ENCODE assay signal across 29 cellular contexts in genomic region chr12:25034676-25035075, GRCh38.
DNase-seq lines count a peak whose midpoint lies in the region; ATAC-seq and TF ChIP-seq lines count a peak whose summit lies in the region.
"Had no signal": no experiment of that assay in that cellular context is flagged by ENCODE, and none has a peak within 500 bp of the region (broad histone marks: within the 10 kb centered on the region; RNA-seq: fewer than 3 reads in every experiment).

No MANE protein-coding gene starts in this region.

- H3K9me3 ChIP-seq in mammary epithelial cell (replicated peaks; ENCODE audit: insufficient read depth, low read length) (no peaks in the 10 kb centered on the region), breast epithelium (no peaks in the 10 kb centered on the region), right atrium auricular region (no peaks in the 10 kb centered on the region)
- H3K9me3 ChIP-seq: gastrocnemius medialis had no signal

- no peaks in the 10 kb centered on the region for H3K4me1 ChIP-seq in mammary epithelial cell (ENCODE audit: insufficient read depth, low read length)
- no peaks in the 10 kb centered on the region for H3K4me1 ChIP-seq in breast epithelium
- no peaks in the 10 kb centered on the region for H3K4me1 ChIP-seq in right atrium auricular region
- H3K4me1 ChIP-seq: gastrocnemius medialis had no signal

- H3K27ac ChIP-seq in mammary epithelial cell (ENCODE audit: insufficient read depth, low read depth, low read length) (no peak overlapping the region), breast epithelium (no peak overlapping the region), right atrium auricular region (no peak overlapping the region)
- H3K27ac ChIP-seq: gastrocnemius medialis, hepatocyte, SK-N-MC, skin epidermis had no signal

- dilution Hi-C loops in mammary epithelial cell (cut with HindIII; ENCODE audit: low sequenced_read_pairs): no loop called here

- no peak for TF ChIP-seq CTCF in mammary epithelial cell (conservative IDR thresholded peaks at IDR 0.05 in 1 of 2, IDR thresholded peaks at IDR 0.05 in 1 of 2; ENCODE audit: extremely low read depth in 1 of 2, insufficient read depth in 1 of 2, low read depth in 1 of 2, low read length in 2 of 2)
- no peak for TF ChIP-seq CTCF in breast epithelium (IDR thresholded peaks at IDR 0.05)
- TF ChIP-seq CTCF in right atrium auricular region (IDR thresholded peaks at IDR 0.05): no peak

- CTCF ChIA-PET in mammary epithelial cell (lab: Charles Lee; ENCODE audit: low non-redundant PET): no interaction called here

- DNase-seq in mammary epithelial cell: peak; percentile 2
- DNase-seq in breast epithelium (ENCODE audit: low spot score in 2 of 2): no peak
- DNase-seq in RPMI8226: peak; percentile 92
- peak; percentile 85 for DNase-seq in cerebellum (ENCODE audit: low spot score)
- no peak for DNase-seq in activated gamma-delta T cell treated with Interleukin-2 at 50 U/mL for 16 hours
- DNase-seq in right atrium auricular region (ENCODE audit: low spot score): no peak
- DNase-seq in GM19238 (ENCODE audit: insufficient read length, low spot score): no peak
- DNase-seq: activated CD4-positive, alpha-beta memory T cell treated with anti-CD3 and anti-CD28 coated beads, Interleukin-2, amount 10 ng/mL, durations not matched to agents 7 days and 5 days; activated CD4-positive, CD25-positive, alpha-beta regulatory T cell treated with anti-CD3 and anti-CD28 coated beads, Interleukin-2, amount 50 U/mL, for 72 hours; activated CD8-positive, alpha-beta memory T cell treated with anti-CD3 and anti-CD28 coated beads, Interleukin-2, amount 50 U/mL, for 4 hours; activated naive CD4-positive, alpha-beta T cell treated with Interleukin-2 at 50 U/mL for 16 hours; Calu3; CD4-positive, CD25-positive, alpha-beta regulatory T cell; effector CD4-positive, alpha-beta T cell; gastrocnemius medialis; HFFc6; Karpas-422; left cardiac atrium; natural killer cell; NCI-H1436 treated with DMSO at 0.1 percent for 48 hours; NCI-H510A treated with DMSO at 0.1 percent for 48 hours; occipital lobe; stimulated activated naive CD4-positive, alpha-beta T cell had no signal

- H3K27me3 ChIP-seq in mammary epithelial cell (ENCODE audit: insufficient read depth, low read length) (no peaks in the 10 kb centered on the region), breast epithelium (no peaks in the 10 kb centered on the region), right atrium auricular region (no peaks in the 10 kb centered on the region)
- H3K27me3 ChIP-seq: gastrocnemius medialis had no signal

- BruUV-seq in mammary epithelial cell (replicated peaks; lab: Mats Ljungman, UMichigan): no TSS peak

- H4K20me1 ChIP-seq in mammary epithelial cell (ENCODE audit: insufficient read depth, low read length): no peaks in the 10 kb centered on the region

- no peak overlapping the region for H3K4me2 ChIP-seq in mammary epithelial cell (ENCODE audit: insufficient read depth, low read depth, low read length)
- H3K4me2 ChIP-seq: hepatocyte had no signal

- intact Hi-C loops in mammary epithelial cell (cut with micrococcal nuclease): no loop called here
- intact Hi-C loops in breast epithelium (cut with DNase I; ENCODE audit: low total_unique reads): no loop called here

- H2AFZ ChIP-seq in mammary epithelial cell (ENCODE audit: low read depth, low read length): no peak overlapping the region
- H2AFZ ChIP-seq: hepatocyte had no signal

- in situ Hi-C loops in mammary epithelial cell (cut with MboI; ENCODE audit: low sequenced_read_pairs in 2 of 2): no loop called here

- no peak for ATAC-seq in HG02759 (IDR thresholded peaks at IDR 0.05; ENCODE audit: unreplicated experiment)
- ATAC-seq: gastrocnemius medialis, HepG2, left cardiac atrium, natural killer cell had no signal

- H3K79me2 ChIP-seq in mammary epithelial cell (ENCODE audit: insufficient read depth, low read length): no peaks in the 10 kb centered on the region
- H3K79me2 ChIP-seq: hepatocyte had no signal

- H3K36me3 ChIP-seq in mammary epithelial cell (ENCODE audit: insufficient read depth, low read length): no peaks in the 10 kb centered on the region
- H3K36me3 ChIP-seq in breast epithelium: no peaks in the 10 kb centered on the region
- no peaks in the 10 kb centered on the region for H3K36me3 ChIP-seq in right atrium auricular region
- H3K36me3 ChIP-seq: gastrocnemius medialis had no signal

- no peak overlapping the region for H3K9ac ChIP-seq in mammary epithelial cell (ENCODE audit: insufficient read depth, low read length)

- WGBS in mammary epithelial cell (ENCODE audit: low coverage, missing lambda C conversion rate): 55% methylated on average over 4 of the region's 4 CpGs

- no peak for TF ChIP-seq POLR2A in breast epithelium (IDR thresholded peaks at IDR 0.05)

- no peak overlapping the region for H3K4me3 ChIP-seq in mammary epithelial cell (replicated peaks in 1 of 3; ENCODE audit: insufficient read depth in 1 of 3, low read depth in 2 of 3, low read length in 3 of 3)
- H3K4me3 ChIP-seq in breast epithelium: no peak overlapping the region
- no peak overlapping the region for H3K4me3 ChIP-seq in right atrium auricular region
- H3K4me3 ChIP-seq: gastrocnemius medialis, hepatocyte, lung, SK-N-MC, skin epidermis had no signal

Comparison
In these comparisons a context has a peak if more than half of its experiments do, and no peak if none do; other contexts are left out.
1. DNase-seq: peak in mammary epithelial cell (single experiment), RPMI8226 (single experiment) and cerebellum (single experiment); none in breast epithelium (0 of 2), activated gamma-delta T cell treated with Interleukin-2 at 50 U/mL for 16 hours (single experiment), right atrium auricular region (single experiment) and GM19238 (single experiment).